Comparison of ENCODE assay signal across 22 cellular contexts in the genomic region with DNA sequence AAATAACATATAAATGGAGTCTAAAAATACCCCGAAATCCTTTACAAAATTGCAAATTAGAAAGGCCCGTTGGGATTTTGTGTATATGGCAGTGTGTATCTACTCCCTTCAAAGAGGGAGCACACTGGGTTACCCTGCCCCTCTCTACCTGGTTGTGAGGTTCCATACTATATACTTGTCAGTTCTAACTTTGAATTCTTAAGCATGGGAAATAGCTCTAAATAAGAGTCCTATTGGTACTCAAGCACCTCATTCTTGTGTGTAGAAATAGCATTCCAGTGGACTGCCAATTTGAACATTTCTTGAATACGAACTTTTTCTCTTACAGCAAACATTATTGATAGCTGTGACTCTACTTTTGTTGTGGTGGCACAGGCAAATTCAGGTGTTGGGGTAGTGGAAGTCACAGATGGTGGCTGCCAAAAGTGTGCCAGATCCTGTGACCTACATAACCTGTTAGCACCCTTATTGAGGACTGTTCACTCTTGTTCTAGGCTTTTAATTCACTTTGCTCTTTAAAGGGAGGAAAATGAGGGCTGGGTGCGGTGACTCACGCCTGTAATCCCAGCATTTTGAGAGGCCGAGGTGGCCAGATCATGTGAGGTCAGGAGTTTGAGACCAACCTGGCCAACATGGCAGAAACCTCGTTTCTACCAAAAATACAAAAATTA. TPM values are rescaled to one million over a fixed set of nuclear protein-coding genes. Genes with fewer than 3 reads are reported as not detected.
A peak's percentile ranks its signal among the peaks of the same experiment; 100 is the strongest.
DNase-seq lines count a peak whose midpoint lies in the region; ATAC-seq, FAIRE-seq and TF ChIP-seq lines count a peak whose summit lies in the region.
"Had no signal": no experiment of that assay in that cellular context is flagged by ENCODE, and none has a peak within 500 bp of the region (broad histone marks: within the 10 kb centered on the region; RNA-seq: fewer than 3 reads in every experiment).

No MANE protein-coding gene starts in this region.

- TF ChIP-seq CTCF in WTC11 (IDR thresholded peaks at IDR 0.05) (no peak), left lung (IDR thresholded peaks at IDR 0.05) (no peak)

- H3K4me1 Mint-ChIP-seq in activated CD4-positive, alpha-beta T cell treated with anti-CD3 and anti-CD28 coated beads, Interleukin-2, amount 10 ng/mL, durations not matched to agents 7 days and 5 days, result peaks cover 9% of the 10 kb centered on the region
- peaks cover 15% of the 10 kb centered on the region for H3K4me1 Mint-ChIP-seq in WTC11
- peaks cover 16% of the 10 kb centered on the region for H3K4me1 Mint-ChIP-seq in stimulated activated effector memory CD8-positive, alpha-beta T cell treated with anti-CD3 and anti-CD28 coated beads, Interleukin-12 subunit alpha, Interleukin-12 subunit beta, amount 100 ng/mL, for 72 hours

- peaks cover 0 to 5% of the 10 kb centered on the region in 2 donors for H3K4me1 ChIP-seq in left lung
- H3K4me1 ChIP-seq: testis had no signal

- peak overlapping the region; percentile 23 to 54 for H3K27ac ChIP-seq in left lung
- H3K27ac ChIP-seq: coronary artery, testis had no signal

- peaks cover 33% of the 10 kb centered on the region for H3K36me3 Mint-ChIP-seq in activated CD4-positive, alpha-beta T cell treated with anti-CD3 and anti-CD28 coated beads, Interleukin-2, amount 10 ng/mL, durations not matched to agents 7 days and 5 days (ENCODE audit: low read depth)
- no peaks in the 10 kb centered on the region for H3K36me3 Mint-ChIP-seq in WTC11
- H3K36me3 Mint-ChIP-seq in stimulated activated effector memory CD8-positive, alpha-beta T cell treated with anti-CD3 and anti-CD28 coated beads, Interleukin-12 subunit alpha, Interleukin-12 subunit beta, amount 100 ng/mL, for 72 hours, result peaks cover 100% of the 10 kb centered on the region

- H3K9me3 ChIP-seq in left lung, result no peaks in the 10 kb centered on the region
- H3K9me3 ChIP-seq: testis had no signal

- no peak overlapping the region for H3K4me3 Mint-ChIP-seq in activated CD4-positive, alpha-beta T cell treated with anti-CD3 and anti-CD28 coated beads, Interleukin-2, amount 10 ng/mL, durations not matched to agents 7 days and 5 days
- H3K4me3 Mint-ChIP-seq in WTC11, result no peak overlapping the region
- H3K4me3 Mint-ChIP-seq in stimulated activated effector memory CD8-positive, alpha-beta T cell treated with anti-CD3 and anti-CD28 coated beads, Interleukin-12 subunit alpha, Interleukin-12 subunit beta, amount 100 ng/mL, for 72 hours, result no peak overlapping the region
- H3K4me3 Mint-ChIP-seq: memory B cell had no signal

- no peak for FAIRE-seq in HTR-8/SVneo (lab: Jason Lieb, UNC)
- FAIRE-seq: bronchial epithelial cell, GM12878, TTC549 had no signal

- H3K36me3 ChIP-seq in left lung, result peaks cover 0 to 15% of the 10 kb centered on the region in 2 donors

- no peaks in the 10 kb centered on the region for H3K27me3 Mint-ChIP-seq in activated CD4-positive, alpha-beta T cell treated with anti-CD3 and anti-CD28 coated beads, Interleukin-2, amount 10 ng/mL, durations not matched to agents 7 days and 5 days
- no peaks in the 10 kb centered on the region for H3K27me3 Mint-ChIP-seq in WTC11 (ENCODE audit: low read depth)
- H3K27me3 Mint-ChIP-seq: memory B cell had no signal

- ATAC-seq in WTC11 (no peak), left lung (peak; percentile 72), GM19455 (IDR thresholded peaks at IDR 0.05; ENCODE audit: unreplicated experiment) (no peak), GM19397 (IDR thresholded peaks at IDR 0.05; ENCODE audit: unreplicated experiment) (no peak)
- ATAC-seq in stimulated activated effector memory CD8-positive, alpha-beta T cell treated with anti-CD3 and anti-CD28 coated beads, Interleukin-12 subunit alpha, Interleukin-12 subunit beta, amount 100 ng/mL, for 72 hours, result no peak
- ATAC-seq: GM12878 had no signal

- no peak overlapping the region for H3K4me3 ChIP-seq in left lung
- H3K4me3 ChIP-seq: coronary artery, GM12878, testis had no signal

- no peaks in the 10 kb centered on the region for H3K27me3 ChIP-seq in left lung
- H3K27me3 ChIP-seq: testis had no signal

- CTCF ChIA-PET in activated CD4-positive, alpha-beta T cell treated with anti-CD3 and anti-CD28 coated beads, Interleukin-2, amount 10 ng/mL, durations not matched to agents 7 days and 5 days (lab: Charles Lee), result interaction anchor here (1.0 to 1.7 kb wide), 2 partner anchors 40 to 228 kb away, joined by 3 to 4 read pairs; no protein-coding TSS in a partner anchor
- CTCF ChIA-PET in WTC11 (lab: Charles Lee), result interaction anchor here (0.9 kb wide), 2 partner anchors 44 to 125 kb away, joined by 3 read pairs; a partner anchor contains a TSS

- intact Hi-C loops in left lung (cut with DNase I), result loop anchor here in 1 of 2 donors (10.0 kb wide), 1 partner anchor 125 kb away; no protein-coding TSS in a partner anchor

- peak overlapping the region; percentile 50 for H3K27ac Mint-ChIP-seq in activated CD4-positive, alpha-beta T cell treated with anti-CD3 and anti-CD28 coated beads, Interleukin-2, amount 10 ng/mL, durations not matched to agents 7 days and 5 days
- H3K27ac Mint-ChIP-seq in WTC11, result peak overlapping the region; percentile 93
- H3K27ac Mint-ChIP-seq in stimulated activated effector memory CD8-positive, alpha-beta T cell treated with anti-CD3 and anti-CD28 coated beads, Interleukin-12 subunit alpha, Interleukin-12 subunit beta, amount 100 ng/mL, for 72 hours, result peak overlapping the region; percentile 84
- H3K27ac Mint-ChIP-seq: memory B cell had no signal

- H3K9me3 Mint-ChIP-seq in activated CD4-positive, alpha-beta T cell treated with anti-CD3 and anti-CD28 coated beads, Interleukin-2, amount 10 ng/mL, durations not matched to agents 7 days and 5 days, result no peaks in the 10 kb centered on the region
- H3K9me3 Mint-ChIP-seq in WTC11, result no peaks in the 10 kb centered on the region
- no peaks in the 10 kb centered on the region for H3K9me3 Mint-ChIP-seq in stimulated activated effector memory CD8-positive, alpha-beta T cell treated with anti-CD3 and anti-CD28 coated beads, Interleukin-12 subunit alpha, Interleukin-12 subunit beta, amount 100 ng/mL, for 72 hours
- H3K9me3 Mint-ChIP-seq: memory B cell had no signal

- DNase-seq in activated CD4-positive, alpha-beta T cell treated with anti-CD3 and anti-CD28 coated beads, Interleukin-2, amount 10 ng/mL, durations not matched to agents 7 days and 5 days, result no peak
- no peak for DNase-seq in activated CD4-positive, alpha-beta T cell treated with anti-CD3 and anti-CD28 coated beads, Interleukin-2, amount 50 U/mL, for 1 hour
- DNase-seq in WTC11 (ENCODE audit: low spot score) (no peak), left lung (no peak), HTR-8/SVneo (ENCODE audit: insufficient read length, low spot score) (no peak)
- DNase-seq in stimulated activated effector memory CD8-positive, alpha-beta T cell treated with anti-CD3 and anti-CD28 coated beads, Interleukin-12 subunit alpha, Interleukin-12 subunit beta, amount 100 ng/mL, for 72 hours (ENCODE audit: low spot score in 2 of 2), result no peak
- DNase-seq: 8988T; activated CD4-positive, alpha-beta T cell treated with anti-CD3 and anti-CD28 coated beads for 1 hour; activated gamma-delta T cell; AML-193; DMS79; NCI-H2081; NCI-H446; SHP77 treated with DMSO at 0.1 percent for 48 hours; testis had no signal

- POLR2A ChIA-PET in activated CD4-positive, alpha-beta T cell treated with anti-CD3 and anti-CD28 coated beads, Interleukin-2, amount 10 ng/mL, durations not matched to agents 7 days and 5 days (lab: Charles Lee), result no interaction called here
- POLR2A ChIA-PET in WTC11 (lab: Charles Lee), result no interaction called here

TF ChIP-seq in WTC11, 78 proteins besides CTCF, POLR2A, EP300 and RAD21:
- TF ChIP-seq, protein P1, sequence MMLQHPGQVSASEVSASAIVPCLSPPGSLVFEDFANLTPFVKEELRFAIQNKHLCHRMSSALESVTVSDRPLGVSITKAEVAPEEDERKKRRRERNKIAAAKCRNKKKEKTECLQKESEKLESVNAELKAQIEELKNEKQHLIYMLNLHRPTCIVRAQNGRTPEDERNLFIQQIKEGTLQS (CRISPR knock-in tag; conservative IDR thresholded peaks at IDR 0.05), result no peak

RNA-seq across cellular contexts. Expression of a gene that starts 16.1 kb away (rescaled TPM):
- total RNA-seq in activated CD4-positive, alpha-beta T cell treated with anti-CD3 and anti-CD28 coated beads, Interleukin-2, amount 10 ng/mL, durations not matched to agents 7 days and 5 days, result under 1 TPM in 1 of 2 experiments, not detected in 1; 0.08 TPM
- total RNA-seq in WTC11 (2021) (48.5 to 55.0 TPM (median 49.8 TPM) in 3 replicates), left lung (10 to 100 TPM; 47.9 to 62.6 TPM)

RNA-seq across cellular contexts. Expression of a gene that starts 25.3 kb away (rescaled TPM):
- total RNA-seq in activated CD4-positive, alpha-beta T cell treated with anti-CD3 and anti-CD28 coated beads, Interleukin-2, amount 10 ng/mL, durations not matched to agents 7 days and 5 days, result 10 to 100 TPM in 1 of 2 experiments, 1 to 10 TPM in 1; 8.4 to 10.1 TPM
- total RNA-seq in WTC11 (2021) (9.4 to 10.2 TPM (median 9.8 TPM) in 3 replicates), left lung (10 to 100 TPM; 34.5 to 35.1 TPM)

RNA-seq across cellular contexts. Expression of a gene that starts 44.5 kb away (rescaled TPM):
- 100 to 1,000 TPM; 116 to 130 TPM for total RNA-seq in activated CD4-positive, alpha-beta T cell treated with anti-CD3 and anti-CD28 coated beads, Interleukin-2, amount 10 ng/mL, durations not matched to agents 7 days and 5 days
- total RNA-seq in WTC11 (2021), result 27.4 TPM in 3 replicates
- total RNA-seq in left lung, result 10 to 100 TPM; 47.4 to 55.6 TPM

Comparison
In these comparisons a context has a peak if more than half of its experiments do, and no peak if none do; other contexts are left out.
1. RNA of a gene that starts 16.1 kb away (total RNA-seq): 47.9 to 62.6 TPM in left lung and 48.5 to 55.0 TPM in WTC11; 0.08 TPM in activated CD4-positive, alpha-beta T cell treated with anti-CD3 and anti-CD28 coated beads, Interleukin-2, amount 10 ng/mL, durations not matched to agents 7 days and 5 days; every median in the first group is over 10 times any median in the second.
2. Peak in every context shown above with its lines, with median percentiles within 50 percentile points of each other: H3K27ac Mint-ChIP-seq.